ENCODE assay signal across 13 cellular contexts in genomic region chr11:27444801-27445215, GRCh38. TPM values are rescaled to one million over a fixed set of nuclear protein-coding genes. Genes with fewer than 3 reads are reported as not detected.
DNase-seq lines count a peak whose midpoint lies in the region; ATAC-seq and TF ChIP-seq lines count a peak whose summit lies in the region.
"Had no signal": no experiment of that assay in that cellular context is flagged by ENCODE, and none has a peak within 500 bp of the region (broad histone marks: within the 10 kb centered on the region; RNA-seq: fewer than 3 reads in every experiment).

No MANE protein-coding gene starts in this region.

- H3K4me3 ChIP-seq in HUES64 (ENCODE audit: low read length): peak overlapping the region; percentile 34
- H3K4me3 ChIP-seq in tibial artery: no peak overlapping the region
- H3K4me3 ChIP-seq: vagina had no signal

- DNase-seq in NCI-H345 treated with DMSO at 0.1 percent for 48 hours (lab: John Stamatoyannopoulos, UW; ENCODE audit: unreplicated experiment): peak; percentile 66
- DNase-seq in foreskin keratinocyte: no peak
- DNase-seq in pons (ENCODE audit: low spot score): peak; percentile 57
- no peak for DNase-seq in CD1c-positive myeloid dendritic cell (ENCODE audit: extremely low spot score)
- DNase-seq in Ammon's horn (ENCODE audit: low spot score): no peak
- DNase-seq in tibial artery: no peak
- DNase-seq: activated CD8-positive, alpha-beta T cell treated with anti-CD3 and anti-CD28 coated beads, Interleukin-2, amount 10 ng/mL, durations not matched to agents 7 days and 5 days; CD4-positive, alpha-beta memory T cell had no signal

- 4% methylated on average over 2 of the region's 2 CpGs for WGBS in HUES64

- H3K27ac ChIP-seq in HUES64 (ENCODE audit: low read depth, low read length): peak overlapping the region; percentile 93
- H3K27ac ChIP-seq in foreskin keratinocyte: no peak overlapping the region
- H3K27ac ChIP-seq in tibial artery: no peak overlapping the region
- H3K27ac ChIP-seq: vagina had no signal

- H3K9me3 ChIP-seq in HUES64 (ENCODE audit: insufficient read depth, low read depth, low read length) (no peaks in the 10 kb centered on the region), tibial artery (no peaks in the 10 kb centered on the region)
- H3K9me3 ChIP-seq: vagina had no signal

- peak overlapping the region; percentile 48; the same call in 1 of the 2 replicates for H3K9ac ChIP-seq in HUES64 (ENCODE audit: low read depth, low read length)

- intact Hi-C loops in tibial artery (cut with DNase I; ENCODE audit: low total_unique reads): no loop called here

- H3K27me3 ChIP-seq in HUES64 (ENCODE audit: insufficient read depth, low read length) (no peaks in the 10 kb centered on the region), foreskin keratinocyte (no peaks in the 10 kb centered on the region), tibial artery (no peaks in the 10 kb centered on the region)
- H3K27me3 ChIP-seq: vagina had no signal

- H3K36me3 ChIP-seq in HUES64 (ENCODE audit: insufficient read depth, low read length) (peaks cover 6% of the 10 kb centered on the region), tibial artery (no peaks in the 10 kb centered on the region)
- H3K36me3 ChIP-seq: vagina had no signal

- TF ChIP-seq CTCF in foreskin keratinocyte (conservative IDR thresholded peaks at IDR 0.05) (no peak), tibial artery (IDR thresholded peaks at IDR 0.05) (no peak)

- ATAC-seq in foreskin keratinocyte: peak; percentile 8
- ATAC-seq in HG03442 (IDR thresholded peaks at IDR 0.05; ENCODE audit: unreplicated experiment): no peak
- ATAC-seq: activated CD8-positive, alpha-beta T cell treated with anti-CD3 and anti-CD28 coated beads, Interleukin-2, amount 10 ng/mL, durations not matched to agents 7 days and 5 days; activated naive CD4-positive, alpha-beta T cell treated with anti-CD3 and anti-CD28 coated beads, Interleukin-2, amount 50 U/mL, for 72 hours; HCT116 had no signal

- H3K4me1 ChIP-seq in HUES64 (ENCODE audit: insufficient read depth, low read length) (peaks cover 66% of the 10 kb centered on the region), foreskin keratinocyte (peaks cover 34% of the 10 kb centered on the region), tibial artery (peaks cover 0 to 32% (median 4%) of the 10 kb centered on the region in 4 donors)

RNA-seq across cellular contexts. Expression of gene LGR4, which starts 27.8 kb away (rescaled TPM):
- polyA plus RNA-seq in HUES64 (2013, experiment 1 of 2): 42.3 TPM
- 45.0 TPM for polyA plus RNA-seq in HUES64 (2013, experiment 2 of 2)
- 29.0 and 40.7 TPM in 2 replicates for total RNA-seq in foreskin keratinocyte
- 5.5 and 9.1 TPM in 2 replicates for polyA plus RNA-seq in foreskin keratinocyte

Comparison
In these comparisons a context has a peak if more than half of its experiments do, and no peak if none do; other contexts are left out.
1. DNase-seq: peak in NCI-H345 treated with DMSO at 0.1 percent for 48 hours (single experiment) and pons (single experiment); none in foreskin keratinocyte (0 of 2), CD1c-positive myeloid dendritic cell (single experiment), Ammon's horn (single experiment) and tibial artery (0 of 2).